ENCODE assay signal across 22 cellular contexts in genomic region chr2:169476459-169476858, GRCh38. TPM values are rescaled to one million over a fixed set of nuclear protein-coding genes. Genes with fewer than 3 reads are reported as not detected.
DNase-seq lines count a peak whose midpoint lies in the region; ATAC-seq and TF ChIP-seq lines count a peak whose summit lies in the region.
"Had no signal": no experiment of that assay in that cellular context is flagged by ENCODE, and none has a peak within 500 bp of the region (broad histone marks: within the 10 kb centered on the region; RNA-seq: fewer than 3 reads in every experiment).

No MANE protein-coding gene starts in this region.

- POLR2A ChIA-PET in RWPE1 (lab: Yijun Ruan, JAX; ENCODE audit: low non-redundant PET), result no interaction called here

- TF ChIP-seq CTCF in RWPE1 (conservative IDR thresholded peaks at IDR 0.05; ENCODE audit: low read depth) (no peak), fibroblast of pulmonary artery (IDR thresholded peaks at IDR 0.05; ENCODE audit: low read length, missing control alignments) (no peak)

- H3K27ac ChIP-seq in RWPE1, result no peak overlapping the region
- H3K27ac ChIP-seq: sigmoid colon had no signal

- ATAC-seq in HG02840 (IDR thresholded peaks at IDR 0.05; ENCODE audit: low FRiP score, unreplicated experiment) (no peak), GM21717 (IDR thresholded peaks at IDR 0.05; ENCODE audit: unreplicated experiment) (no peak), left cardiac atrium (no peak)
- ATAC-seq: CD8-positive, alpha-beta T cell; stimulated activated naive B cell treated with anti-CD40 and anti-IgM and Interleukin-4, amounts not matched to agents 10 μg/mL and 1 μg/mL and 100 μg/mL, for 72 hours had no signal

- CTCF ChIA-PET in RWPE1 (lab: Yijun Ruan, JAX), result no interaction called here

- no peak overlapping the region for H3K4me3 ChIP-seq in fibroblast of pulmonary artery (replicated peaks; ENCODE audit: low read depth, low read length)
- H3K4me3 ChIP-seq: MG63, sigmoid colon had no signal

- intact Hi-C loops in left cardiac atrium (cut with DNase I), result no loop called here

- DNase-seq in DMS53 treated with DMSO at 0.1 percent for 48 hours (lab: John Stamatoyannopoulos, UW; ENCODE audit: unreplicated experiment) (peak; percentile 91), HT1080 (ENCODE audit: low read depth) (peak; percentile 87), RWPE1 (ENCODE audit: low spot score) (peak; percentile 36), fibroblast of pulmonary artery (ENCODE audit: low read depth) (peak; percentile 16), dermis blood vessel endothelial cell (no peak), left cardiac atrium (no peak)
- DNase-seq: activated CD4-positive, alpha-beta T cell treated with anti-CD3 and anti-CD28 coated beads, Interleukin-2, amount 50 U/mL, for 1 hour; activated CD8-positive, alpha-beta memory T cell treated with anti-CD3 and anti-CD28 coated beads, Interleukin-2, amount 50 U/mL, for 48 hours; activated gamma-delta T cell; amniotic stem cell; CD8-positive, alpha-beta T cell; cerebellar nuclear complex; effector memory CD4-positive, alpha-beta T cell; GOT3; MG63; NCI-H1694 treated with DMSO at 0.1 percent for 48 hours; NCI-H526; SHP77; sigmoid colon; stimulated activated naive B cell treated with anti-CD40 and anti-IgM and Interleukin-4, amounts not matched to agents 10 μg/mL and 1 μg/mL and 100 μg/mL, for 72 hours had no signal

RNA-seq across cellular contexts. Expression of gene BBS5, which starts 2.8 kb away (rescaled TPM):
- 1.9 and 2.0 TPM in 2 replicates for total RNA-seq in HT1080 (2014; rRNA removed; shearing (Covaris generic))
- 5.2 and 5.3 TPM in 2 replicates for polyA plus RNA-seq in HT1080 (2015; cell fraction: cytosol; rRNA removed)
- 8.2 and 12.1 TPM in 2 replicates for polyA plus RNA-seq in HT1080 (2015; cell fraction: nucleus; rRNA removed)
- total RNA-seq in dermis blood vessel endothelial cell (2.1 and 3.2 TPM in 2 replicates), left cardiac atrium (1 to 10 TPM; 6.7 to 8.5 TPM)

RNA-seq across cellular contexts. Expression of gene KLHL41, which starts 33.0 kb away (rescaled TPM):
- not detected in 2 replicates for total RNA-seq in HT1080 (2014; rRNA removed; shearing (Covaris generic))
- polyA plus RNA-seq in HT1080 (2015; cell fraction: cytosol; rRNA removed), result not detected in 2 replicates
- 0.12 and 0.17 TPM in 2 replicates for polyA plus RNA-seq in HT1080 (2015; cell fraction: nucleus; rRNA removed)
- total RNA-seq in dermis blood vessel endothelial cell (0.09 and 0.34 TPM in 2 replicates), left cardiac atrium (10 to 100 TPM; 92.0 to 95.9 TPM)
- total RNA-seq: CD8-positive, alpha-beta T cell had no signal

Comparison
In these comparisons a context has a peak if more than half of its experiments do, and no peak if none do; other contexts are left out.
1. DNase-seq: peak in DMS53 treated with DMSO at 0.1 percent for 48 hours (single experiment), HT1080 (single experiment), RWPE1 (single experiment) and fibroblast of pulmonary artery (single experiment); none in dermis blood vessel endothelial cell (single experiment) and left cardiac atrium (single experiment).
2. RNA of gene KLHL41, which starts 33.0 kb away (total RNA-seq): 92.0 to 95.9 TPM in left cardiac atrium; 0.09 to 0.34 TPM in dermis blood vessel endothelial cell and not detected in HT1080; every median in the first group is over 10 times any median in the second.